19 cellular contexts compared by ENCODE assay signal in the genomic region with DNA sequence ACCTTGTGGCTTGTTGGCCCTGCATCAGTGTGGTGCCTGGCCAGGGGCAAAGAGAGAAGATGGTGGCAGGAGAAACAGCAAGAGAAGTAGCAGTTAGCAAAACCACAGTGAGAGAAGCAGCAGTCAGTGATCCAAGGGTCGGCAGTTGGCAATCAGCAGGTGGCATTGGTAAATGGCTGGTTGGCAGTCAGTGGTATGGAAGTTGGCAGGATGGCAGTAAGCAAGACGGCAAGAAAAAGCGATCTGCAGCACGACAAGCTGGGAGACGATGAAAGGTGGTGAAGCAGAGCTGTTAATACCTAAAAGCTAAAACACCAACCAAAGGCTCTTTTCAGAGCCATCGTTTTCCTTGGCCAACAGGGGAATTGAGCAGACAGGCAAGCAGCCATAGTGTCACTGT.
"Had no signal": no experiment of that assay in that cellular context is flagged by ENCODE, and none has a peak within 500 bp of the region (broad histone marks: within the 10 kb centered on the region; RNA-seq: fewer than 3 reads in every experiment).

No MANE protein-coding gene starts in this region.

- H3K36me3 Mint-ChIP-seq: memory B cell, natural killer cell had no signal

- H3K27ac Mint-ChIP-seq: memory B cell; natural killer cell; progenitor cell of endocrine pancreas; stimulated activated naive CD8-positive, alpha-beta T cell treated with anti-CD3 and anti-CD28 coated beads, Interleukin-15, amount 100 ng/mL, for 72 hours had no signal

- H3K4me1 Mint-ChIP-seq: memory B cell; natural killer cell; stimulated activated naive CD8-positive, alpha-beta T cell treated with anti-CD3 and anti-CD28 coated beads, Interleukin-15, amount 100 ng/mL, for 72 hours had no signal

- DNase-seq: effector CD4-positive, alpha-beta T cell; foreskin fibroblast; gastrocnemius medialis; heart left ventricle; kidney; natural killer cell; pancreas; stimulated activated CD4-positive, alpha-beta T cell treated with anti-CD3 and anti-CD28 coated beads, Interleukin-12 subunit alpha, Interleukin-12 subunit beta, amount 100 ng/mL, for 4 hours; stimulated activated CD4-positive, alpha-beta T cell treated with anti-CD3 and anti-CD28 coated beads, Interleukin-1b, Interleukin-23, amount 100 ng/mL, for 48 hours; stimulated activated CD4-positive, alpha-beta T cell treated with anti-CD3 and anti-CD28 coated beads, Interleukin-4, amount 100 ng/mL, for 1 hour; stimulated activated CD8-positive, alpha-beta memory T cell treated with anti-CD3 and anti-CD28 coated beads, Interleukin-4, amount 100 ng/mL, for 48 hours; stimulated activated naive CD4-positive, alpha-beta T cell; stimulated activated naive CD8-positive, alpha-beta T cell treated with anti-CD3 and anti-CD28 coated beads, Interleukin-15, amount 100 ng/mL, for 72 hours; transverse colon; upper lobe of right lung had no signal

- ATAC-seq: esophagus mucosa; gastrocnemius medialis; heart left ventricle; left lobe of liver; natural killer cell; pancreas; stimulated activated naive CD8-positive, alpha-beta T cell treated with anti-CD3 and anti-CD28 coated beads, Interleukin-15, amount 100 ng/mL, for 72 hours; upper lobe of right lung had no signal

- H3K4me3 Mint-ChIP-seq: memory B cell; natural killer cell; stimulated activated naive CD8-positive, alpha-beta T cell treated with anti-CD3 and anti-CD28 coated beads, Interleukin-15, amount 100 ng/mL, for 72 hours had no signal

- H3K27me3 Mint-ChIP-seq: memory B cell; progenitor cell of endocrine pancreas; stimulated activated naive CD8-positive, alpha-beta T cell treated with anti-CD3 and anti-CD28 coated beads, Interleukin-15, amount 100 ng/mL, for 72 hours had no signal

- H3K9me3 Mint-ChIP-seq: memory B cell had no signal
